6 cellular contexts compared by ENCODE assay signal in the genomic region with DNA sequence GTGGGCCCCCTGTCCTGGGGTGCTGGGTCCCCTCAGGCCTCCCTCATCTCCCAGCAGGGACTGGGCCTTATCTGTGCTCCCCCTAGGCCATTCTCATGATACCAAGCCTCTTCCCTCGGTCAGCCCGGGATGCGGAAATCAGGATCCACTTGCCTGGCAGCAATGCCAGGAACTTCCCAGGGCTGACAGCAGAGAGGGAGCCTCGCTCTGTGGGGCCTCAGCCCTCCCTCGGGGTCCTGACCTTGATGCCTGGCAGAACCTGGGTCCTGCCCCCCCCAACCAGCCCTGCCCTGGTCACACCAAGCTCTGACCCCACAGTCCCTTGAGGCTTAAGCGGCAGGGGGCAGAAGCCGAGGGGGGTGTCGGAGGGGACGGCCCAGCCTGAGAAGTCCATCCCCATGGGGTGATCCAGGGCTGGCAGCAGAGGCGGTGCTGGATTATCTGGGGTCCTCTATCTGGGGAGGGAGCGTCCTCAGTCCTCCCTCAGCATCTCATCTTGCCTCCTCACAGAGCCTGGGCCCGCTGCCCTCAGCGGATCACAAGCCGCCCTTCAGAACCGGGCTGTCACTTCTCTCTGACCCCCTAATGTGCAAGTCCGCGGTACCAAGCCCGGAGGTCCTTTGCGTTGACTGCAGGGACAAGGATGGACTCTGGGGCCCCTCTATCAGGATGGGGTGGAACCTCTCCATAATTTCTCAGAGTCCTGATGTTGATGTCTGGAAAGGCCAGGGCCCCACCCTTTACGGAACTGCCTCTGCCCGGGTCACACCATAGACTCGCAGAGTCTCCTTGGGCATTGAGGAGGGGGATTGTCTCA. TPM values are rescaled to one million over a fixed set of nuclear protein-coding genes. Genes with fewer than 3 reads are reported as not detected.
"Had no signal": no experiment of that assay in that cellular context is flagged by ENCODE, and none has a peak within 500 bp of the region (broad histone marks: within the 10 kb centered on the region; RNA-seq: fewer than 3 reads in every experiment).

No MANE protein-coding gene starts in this region.

RNA-seq across cellular contexts. Expression of gene HSFX1, which starts 11.8 kb away (rescaled TPM):
- total RNA-seq: MCF 10A had no signal

RNA-seq across cellular contexts. Expression of gene MAGEA9, which starts 19.7 kb away (rescaled TPM):
- total RNA-seq: HT-29, LHCN-M2, MCF 10A, OCI-LY7, PC-3, SK-MEL-5 had no signal

RNA-seq across cellular contexts. Expression of gene MAGEA11, which starts 50.2 kb away (rescaled TPM):
- total RNA-seq: HT-29, LHCN-M2, MCF 10A, OCI-LY7, PC-3 had no signal
